16 cellular contexts compared by ENCODE assay signal in the genomic region with DNA sequence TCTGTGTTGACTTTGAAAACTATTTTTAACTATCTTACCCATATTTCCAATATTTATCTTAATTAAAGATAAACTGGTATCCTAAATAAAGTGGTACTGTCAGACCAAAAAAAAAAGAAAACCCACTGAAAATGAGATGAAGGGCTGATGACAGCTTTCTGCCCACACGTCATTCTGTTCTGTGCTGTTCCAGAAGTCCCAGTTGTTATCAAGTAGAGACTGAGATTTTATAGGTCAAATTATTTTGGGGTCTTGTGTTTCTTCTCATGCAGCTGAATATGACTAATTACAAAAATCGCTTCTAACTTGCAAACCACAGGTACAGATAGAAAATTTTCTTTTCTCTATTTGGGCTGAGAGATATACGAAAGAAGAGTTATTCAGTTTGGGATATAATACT.
"Had no signal": no experiment of that assay in that cellular context is flagged by ENCODE, and none has a peak within 500 bp of the region (broad histone marks: within the 10 kb centered on the region; RNA-seq: fewer than 3 reads in every experiment).

No MANE protein-coding gene starts in this region.

- H3K27ac Mint-ChIP-seq: IgD-negative memory B cell had no signal

- H3K4me3 Mint-ChIP-seq: IgD-negative memory B cell had no signal

- ATAC-seq: K562 had no signal

- DNase-seq: Kasumi-1, MM.1S, NCI-H1092 treated with DMSO at 0.1 percent for 48 hours, NCI-H1436, NCI-H187, NCI-H2029 treated with DMSO at 0.1 percent for 48 hours, NCI-H2171 treated with DMSO at 0.1 percent for 48 hours, NCI-H345, NCI-H446 treated with DMSO at 0.1 percent for 48 hours, NCI-H524, NCI-H526 treated with DMSO at 0.1 percent for 48 hours, Right ventricle myocardium superior, RPMI8226, SIG-M5 had no signal
